ENCODE assay signal across 8 cellular contexts in the genomic region with DNA sequence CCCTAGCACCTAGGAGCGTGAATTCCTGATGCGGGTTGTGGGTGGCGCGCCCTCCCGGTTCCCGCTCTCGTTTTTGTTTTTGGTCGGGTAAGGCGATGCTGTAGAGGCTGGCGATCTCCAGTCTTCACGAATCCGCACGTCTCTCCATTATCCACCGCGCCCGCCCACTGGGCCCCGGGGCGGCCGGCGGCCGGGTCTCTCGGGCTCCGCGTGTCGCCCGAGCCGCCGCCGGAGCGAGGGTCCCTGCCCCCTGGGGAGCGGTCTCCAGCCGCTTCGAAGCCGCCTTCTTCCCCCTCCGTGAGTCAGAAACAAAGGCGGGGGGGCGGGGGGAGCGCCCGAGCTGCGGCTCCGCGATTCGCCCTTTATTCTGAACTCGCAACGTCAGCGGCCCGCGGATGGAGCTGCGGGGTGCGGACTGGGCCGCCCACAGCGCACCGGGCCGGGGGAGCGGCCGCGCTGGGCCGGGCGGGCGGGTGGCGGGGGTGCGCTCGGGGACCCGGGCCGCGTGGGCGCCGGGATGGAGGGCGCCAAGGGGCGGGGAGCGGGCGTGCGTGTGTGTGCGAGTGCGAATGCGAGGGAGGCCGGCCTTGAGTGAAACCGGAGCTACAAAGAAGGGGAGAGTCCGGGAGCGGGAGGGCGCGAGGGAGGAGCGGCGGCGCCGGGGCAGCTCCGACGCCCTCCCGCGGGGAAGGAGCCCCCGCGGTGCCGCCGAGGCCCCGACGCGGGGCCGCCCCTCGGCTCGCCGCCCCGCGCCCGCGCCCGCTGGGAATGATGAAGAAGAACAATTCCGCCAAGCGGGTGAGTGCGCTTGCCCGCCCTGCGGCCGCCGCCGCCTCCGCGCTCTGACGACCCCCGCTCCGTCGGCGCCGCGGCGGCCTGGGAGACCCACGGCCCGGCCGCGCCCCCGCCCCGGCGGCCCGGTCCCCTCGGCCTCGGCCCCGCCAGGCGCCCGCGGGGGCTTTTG. TPM values are rescaled to one million over a fixed set of nuclear protein-coding genes. Genes with fewer than 3 reads are reported as not detected.
DNase-seq lines count a peak whose midpoint lies in the region; ATAC-seq and TF ChIP-seq lines count a peak whose summit lies in the region.

A gene with protein sequence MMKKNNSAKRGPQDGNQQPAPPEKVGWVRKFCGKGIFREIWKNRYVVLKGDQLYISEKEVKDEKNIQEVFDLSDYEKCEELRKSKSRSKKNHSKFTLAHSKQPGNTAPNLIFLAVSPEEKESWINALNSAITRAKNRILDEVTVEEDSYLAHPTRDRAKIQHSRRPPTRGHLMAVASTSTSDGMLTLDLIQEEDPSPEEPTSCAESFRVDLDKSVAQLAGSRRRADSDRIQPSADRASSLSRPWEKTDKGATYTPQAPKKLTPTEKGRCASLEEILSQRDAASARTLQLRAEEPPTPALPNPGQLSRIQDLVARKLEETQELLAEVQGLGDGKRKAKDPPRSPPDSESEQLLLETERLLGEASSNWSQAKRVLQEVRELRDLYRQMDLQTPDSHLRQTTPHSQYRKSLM (plus strand): TSS at position 427 of the 964 bp plus-strand sequence. CDS start 342 bp downstream, at position 769.

- H3K4me3 ChIP-seq in ACC112 (ENCODE audit: low read depth, low read length): peak within 1 kb of the TSS; percentile 91
- H3K4me3 ChIP-seq in SJSA1: peak within 1 kb of the TSS; percentile 75
- peak within 1 kb of the TSS; percentile 94 for H3K4me3 ChIP-seq in thoracic aorta

- H3K9me3 Mint-ChIP-seq in activated naive CD4-positive, alpha-beta T cell treated with anti-CD3 and anti-CD28 coated beads, Interleukin-2, amount 10 ng/mL, durations not matched to agents 7 days and 5 days: no peaks in the 10 kb centered on the region

- H3K4me1 Mint-ChIP-seq in activated naive CD4-positive, alpha-beta T cell treated with anti-CD3 and anti-CD28 coated beads, Interleukin-2, amount 10 ng/mL, durations not matched to agents 7 days and 5 days: peaks cover 74% of the 10 kb centered on the region

- no peaks in the 10 kb centered on the region for H3K9me3 ChIP-seq in SJSA1 (replicated peaks)
- H3K9me3 ChIP-seq in thoracic aorta: no peaks in the 10 kb centered on the region

- DNase-seq in HuH-7 (ENCODE audit: low spot score) (peak; percentile 52), SJSA1 (ENCODE audit: low read depth in 1 of 2, low spot score in 2 of 2) (peak; percentile 88 to 91), germinal center (ENCODE audit: low spot score) (peak; percentile 80), omental fat pad (ENCODE audit: low spot score) (peak; percentile 68), thoracic aorta (ENCODE audit: low spot score) (peak; percentile 77)
- peak; percentile 90 for DNase-seq in activated naive CD4-positive, alpha-beta T cell treated with anti-CD3 and anti-CD28 coated beads, Interleukin-2, amount 10 ng/mL, durations not matched to agents 7 days and 5 days

- no peak within 1 kb of the TSS for H3K27ac ChIP-seq in ACC112 (ENCODE audit: low read depth, low read length)
- peak within 1 kb of the TSS; percentile 87 for H3K27ac ChIP-seq in SJSA1
- peak within 1 kb of the TSS; percentile 97 to 99 for H3K27ac ChIP-seq in thoracic aorta

- peak within 1 kb of the TSS; percentile 98 for H3K4me3 Mint-ChIP-seq in activated naive CD4-positive, alpha-beta T cell treated with anti-CD3 and anti-CD28 coated beads, Interleukin-2, amount 10 ng/mL, durations not matched to agents 7 days and 5 days

- H3K36me3 ChIP-seq in ACC112 (ENCODE audit: insufficient read depth, low read length) (peaks cover 7% of the 10 kb centered on the region; the same call in 1 of the 2 replicates), SJSA1 (peaks cover 56% of the 10 kb centered on the region), thoracic aorta (peaks cover 5% of the 10 kb centered on the region)

- peak within 1 kb of the TSS; percentile 74 for H2AFZ ChIP-seq in ACC112 (ENCODE audit: low read length, unreplicated experiment)

- peaks cover 14% of the 10 kb centered on the region for H3K79me2 ChIP-seq in ACC112 (ENCODE audit: control insufficient read depth, insufficient read depth, low read length, unreplicated experiment)

- peak within 1 kb of the TSS; percentile 97 for H3K27ac Mint-ChIP-seq in activated naive CD4-positive, alpha-beta T cell treated with anti-CD3 and anti-CD28 coated beads, Interleukin-2, amount 10 ng/mL, durations not matched to agents 7 days and 5 days

- TF ChIP-seq CTCF in omental fat pad (IDR thresholded peaks at IDR 0.05): no peak
- no peak for TF ChIP-seq CTCF in thoracic aorta (IDR thresholded peaks at IDR 0.05)

- CTCF ChIA-PET in activated naive CD4-positive, alpha-beta T cell treated with anti-CD3 and anti-CD28 coated beads, Interleukin-2, amount 10 ng/mL, durations not matched to agents 7 days and 5 days (lab: Charles Lee): interaction anchor here (1.6 to 2.1 kb wide), 3 partner anchors 9 to 15 kb away, joined by 4 to 7 read pairs (median 5); no protein-coding TSS in a partner anchor

- ATAC-seq in GM19023 (IDR thresholded peaks at IDR 0.05; ENCODE audit: unreplicated experiment) (peak; percentile 51), omental fat pad (ENCODE audit: low FRiP score) (peak; percentile 88), thoracic aorta (ENCODE audit: insufficient number of reproducible peaks, low FRiP score, low read depth) (peak; percentile 67)

- peaks cover 17% of the 10 kb centered on the region for H3K27me3 Mint-ChIP-seq in activated naive CD4-positive, alpha-beta T cell treated with anti-CD3 and anti-CD28 coated beads, Interleukin-2, amount 10 ng/mL, durations not matched to agents 7 days and 5 days

- H3K36me3 Mint-ChIP-seq in activated naive CD4-positive, alpha-beta T cell treated with anti-CD3 and anti-CD28 coated beads, Interleukin-2, amount 10 ng/mL, durations not matched to agents 7 days and 5 days: peaks cover 47% of the 10 kb centered on the region

- H3K4me1 ChIP-seq in ACC112 (ENCODE audit: control insufficient read depth, insufficient read depth, low read length, unreplicated experiment): peaks cover 19% of the 10 kb centered on the region
- H3K4me1 ChIP-seq in SJSA1 (replicated peaks): peaks cover 38% of the 10 kb centered on the region
- peaks cover 18 to 44% of the 10 kb centered on the region in 2 donors for H3K4me1 ChIP-seq in thoracic aorta (ENCODE audit: control insufficient read depth in 1 of 2, low read depth in 2 of 2)

- H3K27me3 ChIP-seq in ACC112 (ENCODE audit: insufficient read depth, low read length) (no peaks in the 10 kb centered on the region), SJSA1 (replicated peaks) (no peaks in the 10 kb centered on the region), thoracic aorta (replicated peaks; ENCODE audit: insufficient read depth) (no peaks in the 10 kb centered on the region)

RNA-seq across cellular contexts. Expression of the gene that starts here (rescaled TPM):
- 76.2 and 90.1 TPM in 2 replicates for total RNA-seq in SJSA1 (2014; rRNA removed; shearing (Covaris generic))
- total RNA-seq in omental fat pad: 10 to 100 TPM; 16.5 to 68.6 (median 32.8) TPM
- total RNA-seq in thoracic aorta: 100 to 1,000 TPM; 106 to 125 TPM
